8 cellular contexts compared by ENCODE assay signal in genomic region chr2:87455850-87456249, GRCh38.
DNase-seq lines count a peak whose midpoint lies in the region; ATAC-seq and TF ChIP-seq lines count a peak whose summit lies in the region.
"Not testable (repeated sequence)": the region's sequence is repeated elsewhere in the genome, so short reads cannot be mapped to it uniquely, and the experiment has no call there.

No MANE protein-coding gene starts in this region.

- not testable (repeated sequence) for TF ChIP-seq CTCF in RWPE2 (IDR thresholded peaks at IDR 0.05; ENCODE audit: poor library complexity, severe bottlenecking); fibroblast of pulmonary artery (IDR thresholded peaks at IDR 0.05; ENCODE audit: low read length, missing control alignments)

- not testable (repeated sequence) for H3K36me3 Mint-ChIP-seq in activated naive CD8-positive, alpha-beta T cell treated with anti-CD3 and anti-CD28 coated beads, Interleukin-2, amount 10 ng/mL, durations not matched to agents 7 days and 5 days

- ATAC-seq in GM21529 (IDR thresholded peaks at IDR 0.05; ENCODE audit: unreplicated experiment) (peak; percentile 41), HG03108 (IDR thresholded peaks at IDR 0.05; ENCODE audit: unreplicated experiment) (peak; percentile 38)
- not testable (repeated sequence) for ATAC-seq in RWPE2 (ENCODE audit: low read depth)
- peak; percentile 74 for ATAC-seq in activated naive CD8-positive, alpha-beta T cell treated with anti-CD3 and anti-CD28 coated beads, Interleukin-2, amount 10 ng/mL, durations not matched to agents 7 days and 5 days (ENCODE audit: low read depth)
- ATAC-seq in stimulated activated naive CD8-positive, alpha-beta T cell treated with anti-CD3 and anti-CD28 coated beads, Interleukin-15, amount 100 ng/mL, for 72 hours: peak; percentile 62

- H3K27me3 Mint-ChIP-seq in activated naive CD8-positive, alpha-beta T cell treated with anti-CD3 and anti-CD28 coated beads, Interleukin-2, amount 10 ng/mL, durations not matched to agents 7 days and 5 days; stimulated activated naive CD8-positive, alpha-beta T cell treated with anti-CD3 and anti-CD28 coated beads, Interleukin-15, amount 100 ng/mL, for 72 hours: not testable (repeated sequence)

- DNase-seq in RWPE2 (ENCODE audit: low spot score); activated naive CD8-positive, alpha-beta T cell treated with anti-CD3 and anti-CD28 coated beads, Interleukin-2, amount 10 ng/mL, durations not matched to agents 7 days and 5 days; fibroblast of pulmonary artery (ENCODE audit: low read depth); stimulated activated naive CD8-positive, alpha-beta T cell treated with anti-CD3 and anti-CD28 coated beads, Interleukin-15, amount 100 ng/mL, for 72 hours: not testable (repeated sequence)

- POLR2A ChIA-PET in activated naive CD8-positive, alpha-beta T cell treated with anti-CD3 and anti-CD28 coated beads, Interleukin-2, amount 10 ng/mL, durations not matched to agents 7 days and 5 days (lab: Charles Lee): not testable (repeated sequence)

- H3K9me3 Mint-ChIP-seq in activated naive CD8-positive, alpha-beta T cell treated with anti-CD3 and anti-CD28 coated beads, Interleukin-2, amount 10 ng/mL, durations not matched to agents 7 days and 5 days; stimulated activated naive CD8-positive, alpha-beta T cell treated with anti-CD3 and anti-CD28 coated beads, Interleukin-15, amount 100 ng/mL, for 72 hours: not testable (repeated sequence)

- not testable (repeated sequence) for H3K27ac Mint-ChIP-seq in activated naive CD8-positive, alpha-beta T cell treated with anti-CD3 and anti-CD28 coated beads, Interleukin-2, amount 10 ng/mL, durations not matched to agents 7 days and 5 days; stimulated activated naive CD8-positive, alpha-beta T cell treated with anti-CD3 and anti-CD28 coated beads, Interleukin-15, amount 100 ng/mL, for 72 hours

- not testable (repeated sequence) for H3K4me1 ChIP-seq in RWPE2 (ENCODE audit: insufficient read depth, poor library complexity, severe bottlenecking); muscle layer of duodenum (ENCODE audit: control insufficient read depth in 1 of 2, insufficient read depth in 2 of 2, low read length in 2 of 2)

- H3K36me3 ChIP-seq in RWPE2 (ENCODE audit: low read depth); muscle layer of duodenum (ENCODE audit: control insufficient read depth in 1 of 2, insufficient read depth in 2 of 2, low read length in 2 of 2): not testable (repeated sequence)

- peaks cover 16% of the 10 kb centered on the region for H3K4me1 Mint-ChIP-seq in activated naive CD8-positive, alpha-beta T cell treated with anti-CD3 and anti-CD28 coated beads, Interleukin-2, amount 10 ng/mL, durations not matched to agents 7 days and 5 days
- not testable (repeated sequence) for H3K4me1 Mint-ChIP-seq in stimulated activated naive CD8-positive, alpha-beta T cell treated with anti-CD3 and anti-CD28 coated beads, Interleukin-15, amount 100 ng/mL, for 72 hours

- H3K27me3 ChIP-seq in RWPE2 (ENCODE audit: insufficient read depth, poor library complexity, severe bottlenecking); muscle layer of duodenum (ENCODE audit: low read depth, low read length): not testable (repeated sequence)

- peak overlapping the region; percentile 65 for H3K4me3 Mint-ChIP-seq in activated naive CD8-positive, alpha-beta T cell treated with anti-CD3 and anti-CD28 coated beads, Interleukin-2, amount 10 ng/mL, durations not matched to agents 7 days and 5 days
- H3K4me3 Mint-ChIP-seq in stimulated activated naive CD8-positive, alpha-beta T cell treated with anti-CD3 and anti-CD28 coated beads, Interleukin-15, amount 100 ng/mL, for 72 hours: peak overlapping the region; percentile 26 to 41

- H3K4me3 ChIP-seq in GM08714 (ENCODE audit: low read length): peak overlapping the region; percentile 71; the same call in 1 of the 2 replicates
- H3K4me3 ChIP-seq in RWPE2 (ENCODE audit: severe bottlenecking); muscle layer of duodenum (ENCODE audit: low read depth in 1 of 2, low read length in 2 of 2): not testable (repeated sequence)
- H3K4me3 ChIP-seq in fibroblast of pulmonary artery (replicated peaks; ENCODE audit: low read depth, low read length): peak overlapping the region; percentile 60

- H3K27ac ChIP-seq in RWPE2 (ENCODE audit: poor library complexity, severe bottlenecking): peak overlapping the region; percentile 61
- H3K27ac ChIP-seq in muscle layer of duodenum (ENCODE audit: low read length): peak overlapping the region; percentile 67

- not testable (repeated sequence) for H3K9me3 ChIP-seq in RWPE2 (ENCODE audit: severe bottlenecking); muscle layer of duodenum (ENCODE audit: control insufficient read depth in 1 of 2, low read length in 2 of 2)
